ENCODE assay signal across 25 cellular contexts in genomic region chr19:40376286-40376862, GRCh38. TPM values are rescaled to one million over a fixed set of nuclear protein-coding genes. Genes with fewer than 3 reads are reported as not detected.
A peak's percentile ranks its signal among the peaks of the same experiment; 100 is the strongest.
DNase-seq lines count a peak whose midpoint lies in the region; ATAC-seq and TF ChIP-seq lines count a peak whose summit lies in the region.
"Had no signal": no experiment of that assay in that cellular context is flagged by ENCODE, and none has a peak within 500 bp of the region (broad histone marks: within the 10 kb centered on the region; RNA-seq: fewer than 3 reads in every experiment).

No MANE protein-coding gene starts in this region.

- no peaks in the 10 kb centered on the region for H3K27me3 Mint-ChIP-seq in stimulated activated naive CD8-positive, alpha-beta T cell treated with anti-CD3 and anti-CD28 coated beads, Interleukin-15, amount 100 ng/mL, for 72 hours
- H3K27me3 Mint-ChIP-seq in central memory CD8-positive, alpha-beta T cell: no peaks in the 10 kb centered on the region

- peak overlapping the region; percentile 27 to 35 for H3K27ac Mint-ChIP-seq in stimulated activated naive CD8-positive, alpha-beta T cell treated with anti-CD3 and anti-CD28 coated beads, Interleukin-15, amount 100 ng/mL, for 72 hours
- peak overlapping the region; percentile 38 for H3K27ac Mint-ChIP-seq in central memory CD8-positive, alpha-beta T cell (ENCODE audit: low read depth)
- H3K27ac Mint-ChIP-seq: CD8-positive, alpha-beta T cell had no signal

- no peak for TF ChIP-seq CTCF in osteoblast (IDR thresholded peaks at IDR 0.05; ENCODE audit: extremely low read depth, low read depth, low read length)

- no peaks in the 10 kb centered on the region for H3K79me2 ChIP-seq in osteoblast (ENCODE audit: insufficient read depth, low read length)

- peaks cover 6% of the 10 kb centered on the region for H4K20me1 ChIP-seq in osteoblast (ENCODE audit: insufficient read depth, low read length)

- peaks cover 24% of the 10 kb centered on the region for H3K36me3 ChIP-seq in osteoblast (ENCODE audit: insufficient read depth, low read length)

- peaks cover 5% of the 10 kb centered on the region for H3K4me1 Mint-ChIP-seq in stimulated activated naive CD8-positive, alpha-beta T cell treated with anti-CD3 and anti-CD28 coated beads, Interleukin-15, amount 100 ng/mL, for 72 hours
- H3K4me1 Mint-ChIP-seq in central memory CD8-positive, alpha-beta T cell: no peaks in the 10 kb centered on the region

- no peaks in the 10 kb centered on the region for H3K9me3 ChIP-seq in osteoblast (ENCODE audit: low read depth, low read length)
- H3K9me3 ChIP-seq: BLaER1 treated with 17β-estradiol and CSF1 and Interleukin-3, amounts not matched to agents 10 nM and 100 nM; Caco-2 had no signal

- no peak for ATAC-seq in stimulated activated naive CD8-positive, alpha-beta T cell treated with anti-CD3 and anti-CD28 coated beads, Interleukin-15, amount 100 ng/mL, for 72 hours
- no peak for ATAC-seq in stimulated activated naive CD8-positive, alpha-beta T cell treated with anti-CD3 and anti-CD28 coated beads, Interleukin-15, Interleukin-2, amounts not matched to agents 100 U/mL and 50 U/mL, for 24 hours
- no peak for ATAC-seq in central memory CD8-positive, alpha-beta T cell (replicated peaks; ENCODE audit: extremely low read depth, poor library complexity, severe bottlenecking)
- no peak for ATAC-seq in HG02981 (IDR thresholded peaks at IDR 0.05; ENCODE audit: unreplicated experiment)
- ATAC-seq: CD8-positive, alpha-beta T cell; Panc1 had no signal

- H2AFZ ChIP-seq in osteoblast (ENCODE audit: low read length): no peak overlapping the region

- H3K27me3 ChIP-seq in osteoblast (ENCODE audit: insufficient read depth, low read length): no peaks in the 10 kb centered on the region
- H3K27me3 ChIP-seq: BLaER1 treated with 17β-estradiol and CSF1 and Interleukin-3, amounts not matched to agents 10 nM and 100 nM had no signal

- no peak overlapping the region for H3K4me2 ChIP-seq in osteoblast (ENCODE audit: insufficient read depth, low read length)

- H3K27ac ChIP-seq in osteoblast (ENCODE audit: low read depth, low read length): no peak overlapping the region
- H3K27ac ChIP-seq: BLaER1 treated with 17β-estradiol and CSF1 and Interleukin-3, amounts not matched to agents 10 nM and 100 nM; SK-N-MC had no signal

- no peaks in the 10 kb centered on the region for H3K4me1 ChIP-seq in osteoblast (ENCODE audit: insufficient read depth, low read length)
- H3K4me1 ChIP-seq: Caco-2 had no signal

- no peak overlapping the region for H3K4me3 ChIP-seq in osteoblast (ENCODE audit: insufficient read depth, low read length)
- H3K4me3 ChIP-seq: BLaER1 treated with 17β-estradiol and CSF1 and Interleukin-3, amounts not matched to agents 10 nM and 100 nM; SK-N-MC had no signal

- no peak for DNase-seq in stimulated activated naive CD8-positive, alpha-beta T cell treated with anti-CD3 and anti-CD28 coated beads, Interleukin-15, amount 100 ng/mL, for 72 hours
- DNase-seq in stimulated activated naive CD8-positive, alpha-beta T cell treated with anti-CD3 and anti-CD28 coated beads, Interleukin-15, Interleukin-2, amounts not matched to agents 100 U/mL and 50 U/mL, for 24 hours: no peak
- DNase-seq in central memory CD8-positive, alpha-beta T cell (ENCODE audit: low spot score in 2 of 2): no peak
- peak; percentile 62 for DNase-seq in osteoblast (ENCODE audit: insufficient read length, low spot score, missing footprints)
- no peak for DNase-seq in activated naive CD4-positive, alpha-beta T cell treated with anti-CD3 and anti-CD28 coated beads, Interleukin-2, amount 50 U/mL, for 16 hours
- no peak for DNase-seq in NCI-H446 treated with DMSO at 0.1 percent for 48 hours (lab: John Stamatoyannopoulos, UW)
- DNase-seq in NK-92 (lab: John Stamatoyannopoulos, UW; ENCODE audit: unreplicated experiment): no peak
- DNase-seq: Caco-2; CD8-positive, alpha-beta T cell; GOT3; HCEC 1CT; NCI-H1092; NCI-H1417 treated with DMSO at 0.1 percent for 48 hours; NCI-H1694 treated with DMSO at 0.1 percent for 48 hours; NCI-H2081; NCI-H2227 treated with DMSO at 0.1 percent for 48 hours; NCI-H510A; NCI-H69; SIG-M5 had no signal

- H3K4me3 Mint-ChIP-seq in stimulated activated naive CD8-positive, alpha-beta T cell treated with anti-CD3 and anti-CD28 coated beads, Interleukin-15, amount 100 ng/mL, for 72 hours: no peak overlapping the region
- no peak overlapping the region for H3K4me3 Mint-ChIP-seq in central memory CD8-positive, alpha-beta T cell
- H3K4me3 Mint-ChIP-seq: CD8-positive, alpha-beta T cell had no signal

- H3K9me3 Mint-ChIP-seq in stimulated activated naive CD8-positive, alpha-beta T cell treated with anti-CD3 and anti-CD28 coated beads, Interleukin-15, amount 100 ng/mL, for 72 hours: no peaks in the 10 kb centered on the region
- H3K9me3 Mint-ChIP-seq in central memory CD8-positive, alpha-beta T cell: no peaks in the 10 kb centered on the region
- H3K9me3 Mint-ChIP-seq: CD8-positive, alpha-beta T cell had no signal

- peaks cover 8% of the 10 kb centered on the region for H3K36me3 Mint-ChIP-seq in central memory CD8-positive, alpha-beta T cell (ENCODE audit: insufficient read depth)

RNA-seq across cellular contexts. Expression of gene HIPK4, which starts 13.6 kb away (rescaled TPM):
- total RNA-seq in osteoblast: 0.29 and 0.36 TPM in 2 replicates
- total RNA-seq: Caco-2, HT-29, OCI-LY7 had no signal

RNA-seq across cellular contexts. Expression of gene PLD3, which starts 27.9 kb away (rescaled TPM):
- total RNA-seq in osteoblast: 136 and 239 TPM in 2 replicates

RNA-seq across cellular contexts. Expression of gene C19orf47, which starts 28.2 kb away (rescaled TPM):
- total RNA-seq in osteoblast: 3.6 and 7.7 TPM in 2 replicates

RNA-seq across cellular contexts. Expression of gene PRX, which starts 36.8 kb away (rescaled TPM):
- total RNA-seq in osteoblast: 2.7 and 3.3 TPM in 2 replicates

RNA-seq across cellular contexts. Expression of gene SERTAD1, which starts 49.4 kb away (rescaled TPM):
- total RNA-seq in osteoblast: 15.2 and 15.3 TPM in 2 replicates
